Comparison of ENCODE assay signal across 13 cellular contexts in the genomic region with DNA sequence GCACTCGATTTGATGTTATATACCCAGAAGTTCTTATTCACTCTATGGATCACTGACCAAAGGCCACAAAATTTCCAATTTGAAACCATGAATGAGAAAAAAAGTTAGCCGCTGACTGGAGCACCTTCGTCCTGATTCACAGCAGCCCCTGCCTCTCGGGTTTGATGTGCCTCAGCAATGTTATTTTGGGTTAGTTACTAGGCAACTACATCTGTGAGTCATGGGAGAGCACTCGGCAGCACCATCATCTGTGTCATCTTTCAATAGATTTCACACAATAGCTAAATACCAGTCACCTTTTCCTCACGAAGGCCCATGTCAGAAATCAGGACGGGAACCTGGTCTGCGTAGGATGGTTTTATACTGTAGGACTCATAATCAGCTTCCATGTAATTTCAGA.
DNase-seq lines count a peak whose midpoint lies in the region; ATAC-seq and TF ChIP-seq lines count a peak whose summit lies in the region.
"Had no signal": no experiment of that assay in that cellular context is flagged by ENCODE, and none has a peak within 500 bp of the region (broad histone marks: within the 10 kb centered on the region; RNA-seq: fewer than 3 reads in every experiment).

No MANE protein-coding gene starts in this region.

- H3K27ac Mint-ChIP-seq in progenitor cell of endocrine pancreas = no peak overlapping the region
- H3K27ac Mint-ChIP-seq: activated B cell treated with CpG ODN at 0.5 μM for 24 hours had no signal

- H3K9me3 Mint-ChIP-seq in progenitor cell of endocrine pancreas (ENCODE audit: low read depth) = no peaks in the 10 kb centered on the region
- H3K9me3 Mint-ChIP-seq: activated B cell treated with CpG ODN at 0.5 μM for 24 hours had no signal

- no peak for ATAC-seq in HG03159 (IDR thresholded peaks at IDR 0.05; ENCODE audit: unreplicated experiment)

- H3K36me3 Mint-ChIP-seq in progenitor cell of endocrine pancreas (ENCODE audit: insufficient read depth) = no peaks in the 10 kb centered on the region

- no peak for TF ChIP-seq CTCF in progenitor cell of endocrine pancreas (IDR thresholded peaks at IDR 0.05; ENCODE audit: unreplicated experiment)

- H3K27me3 Mint-ChIP-seq in progenitor cell of endocrine pancreas = no peaks in the 10 kb centered on the region
- H3K27me3 Mint-ChIP-seq: activated B cell treated with CpG ODN at 0.5 μM for 24 hours; central memory CD8-positive, alpha-beta T cell had no signal

- H3K4me1 Mint-ChIP-seq in progenitor cell of endocrine pancreas (ENCODE audit: low read depth) = no peaks in the 10 kb centered on the region
- H3K4me1 Mint-ChIP-seq: activated B cell treated with CpG ODN at 0.5 μM for 24 hours; central memory CD8-positive, alpha-beta T cell had no signal

- H3K4me3 Mint-ChIP-seq in progenitor cell of endocrine pancreas (ENCODE audit: low read depth) = no peak overlapping the region
- H3K4me3 Mint-ChIP-seq: activated B cell treated with CpG ODN at 0.5 μM for 24 hours; central memory CD8-positive, alpha-beta T cell had no signal

- peak; percentile 45 for DNase-seq in COR-L47 (lab: John Stamatoyannopoulos, UW)
- DNase-seq in HPDE6-E6E7 (ENCODE audit: extremely low spot score) = peak; percentile 19
- peak; percentile 15 for DNase-seq in SHP77 treated with DMSO at 0.1 percent for 48 hours (lab: John Stamatoyannopoulos, UW)
- DNase-seq in iris pigment epithelial cell (ENCODE audit: low read depth) = peak; percentile 18
- DNase-seq in ureter (ENCODE audit: low spot score) = no peak
- DNase-seq in HuH-7.5 (ENCODE audit: low spot score) = no peak
- DNase-seq in progenitor cell of endocrine pancreas (ENCODE audit: low spot score, unreplicated experiment) = no peak
- DNase-seq: activated B cell treated with CpG ODN at 0.5 μM for 24 hours; activated T-cell treated with anti-CD3 and anti-CD28 coated beads, Interleukin-2, amount 50 U/mL, for 48 hours; NCI-H1092 treated with DMSO at 0.1 percent for 48 hours; pancreas had no signal

Comparison
In these comparisons a context has a peak if more than half of its experiments do, and no peak if none do; other contexts are left out.
1. DNase-seq: peak in COR-L47 (single experiment), HPDE6-E6E7 (single experiment), SHP77 treated with DMSO at 0.1 percent for 48 hours (single experiment) and iris pigment epithelial cell (single experiment); none in ureter (single experiment), HuH-7.5 (single experiment) and progenitor cell of endocrine pancreas (single experiment).